17 cellular contexts compared by ENCODE assay signal in genomic region chr6:44564906-44565524, GRCh38.
DNase-seq lines count a peak whose midpoint lies in the region; ATAC-seq and TF ChIP-seq lines count a peak whose summit lies in the region.
"Had no signal": no experiment of that assay in that cellular context is flagged by ENCODE, and none has a peak within 500 bp of the region (broad histone marks: within the 10 kb centered on the region; RNA-seq: fewer than 3 reads in every experiment).

No MANE protein-coding gene starts in this region.

- TF ChIP-seq POLR2A in esophagus squamous epithelium (IDR thresholded peaks at IDR 0.05) = no peak

- no peak overlapping the region for H3K4me3 ChIP-seq in lower lobe of right lung
- H3K4me3 ChIP-seq in esophagus squamous epithelium = no peak overlapping the region
- H3K4me3 ChIP-seq: SJCRH30 had no signal

- H3K4me1 Mint-ChIP-seq in activated CD8-positive, alpha-beta memory T cell treated with anti-CD3 and anti-CD28 coated beads, Interleukin-2, amount 10 ng/mL, durations not matched to agents 7 days and 5 days = peaks cover 1% of the 10 kb centered on the region
- H3K4me1 Mint-ChIP-seq in WTC11 = peaks cover 23% of the 10 kb centered on the region
- H3K4me1 Mint-ChIP-seq in type B pancreatic cell (ENCODE audit: unreplicated experiment) = peaks cover 26% of the 10 kb centered on the region

- no peaks in the 10 kb centered on the region for H3K9me3 ChIP-seq in lower lobe of right lung
- H3K9me3 ChIP-seq in esophagus squamous epithelium = no peaks in the 10 kb centered on the region
- H3K9me3 ChIP-seq: SJCRH30 had no signal

- 81 to 85% methylated on average over 6 of the region's 6 CpGs for WGBS in esophagus squamous epithelium, 2 donors

- no peak overlapping the region for H3K4me3 Mint-ChIP-seq in activated CD8-positive, alpha-beta memory T cell treated with anti-CD3 and anti-CD28 coated beads, Interleukin-2, amount 10 ng/mL, durations not matched to agents 7 days and 5 days
- no peak overlapping the region for H3K4me3 Mint-ChIP-seq in WTC11
- H3K4me3 Mint-ChIP-seq in type B pancreatic cell = no peak overlapping the region

- POLR2A ChIA-PET in WTC11 (lab: Charles Lee) = no interaction called here

- no peaks in the 10 kb centered on the region for H3K36me3 ChIP-seq in lower lobe of right lung
- no peaks in the 10 kb centered on the region for H3K36me3 ChIP-seq in esophagus squamous epithelium
- H3K36me3 ChIP-seq: SJCRH30 had no signal

- no peak overlapping the region for H3K27ac ChIP-seq in lower lobe of right lung
- H3K27ac ChIP-seq in esophagus squamous epithelium = no peak overlapping the region
- H3K27ac ChIP-seq: RWPE1, SJCRH30 had no signal

- H3K36me3 Mint-ChIP-seq in activated CD8-positive, alpha-beta memory T cell treated with anti-CD3 and anti-CD28 coated beads, Interleukin-2, amount 10 ng/mL, durations not matched to agents 7 days and 5 days = no peaks in the 10 kb centered on the region
- H3K36me3 Mint-ChIP-seq in WTC11 (no peaks in the 10 kb centered on the region), type B pancreatic cell (no peaks in the 10 kb centered on the region)

- CTCF ChIA-PET in activated CD8-positive, alpha-beta memory T cell treated with anti-CD3 and anti-CD28 coated beads, Interleukin-2, amount 10 ng/mL, durations not matched to agents 7 days and 5 days (lab: Charles Lee) = no interaction called here
- CTCF ChIA-PET in WTC11 (lab: Charles Lee) = interaction anchor here (1.4 to 3.3 kb wide), 2 partner anchors 89 to 95 kb away, joined by 9 to 13 read pairs; no protein-coding TSS in a partner anchor

- intact Hi-C loops in lower lobe of right lung (cut with DNase I) = no loop called here
- intact Hi-C loops in esophagus squamous epithelium (cut with DNase I) = no loop called here

- DNase-seq in activated CD8-positive, alpha-beta memory T cell treated with anti-CD3 and anti-CD28 coated beads, Interleukin-2, amount 10 ng/mL, durations not matched to agents 7 days and 5 days = peak; percentile 32
- DNase-seq in activated CD8-positive, alpha-beta memory T cell treated with anti-CD3 and anti-CD28 coated beads, Interleukin-2, amount 50 U/mL, for 4 hours = no peak
- DNase-seq in WTC11 (ENCODE audit: low spot score) (no peak), lower lobe of right lung (peak; percentile 59), type B pancreatic cell (ENCODE audit: extremely low spot score, unreplicated experiment) (peak; percentile 56), esophagus squamous epithelium (lab: John Stamatoyannopoulos, UW) (no peak), islet precursor cell (no peak)
- DNase-seq: 8988T; C1 segment of cervical spinal cord; NCI-H2029 treated with DMSO at 0.1 percent for 48 hours; NCI-H524; NK-92 treated with Interleukin-12 subunit alpha and Interleukin-12 subunit beta, amount 100 ng/mL, for 24 hours; OCI-M1; SJCRH30 had no signal

- H3K9me3 Mint-ChIP-seq in activated CD8-positive, alpha-beta memory T cell treated with anti-CD3 and anti-CD28 coated beads, Interleukin-2, amount 10 ng/mL, durations not matched to agents 7 days and 5 days (ENCODE audit: low read depth) = no peaks in the 10 kb centered on the region
- H3K9me3 Mint-ChIP-seq in WTC11 (no peaks in the 10 kb centered on the region), type B pancreatic cell (no peaks in the 10 kb centered on the region)

- H3K27me3 ChIP-seq in lower lobe of right lung (ENCODE audit: low read depth) = peaks cover 15% of the 10 kb centered on the region
- peaks cover 0 to 16% (median 0%) of the 10 kb centered on the region in 4 donors for H3K27me3 ChIP-seq in esophagus squamous epithelium
- H3K27me3 ChIP-seq: SJCRH30 had no signal

- no peak for ATAC-seq in activated CD8-positive, alpha-beta memory T cell treated with anti-CD3 and anti-CD28 coated beads, Interleukin-2, amount 10 ng/mL, durations not matched to agents 7 days and 5 days
- ATAC-seq in WTC11 (no peak), lower lobe of right lung (peak in 1 of 2 donors; percentile 72), GM21717 (IDR thresholded peaks at IDR 0.05; ENCODE audit: unreplicated experiment) (no peak)
- ATAC-seq: HepG2 had no signal

- H3K4me1 ChIP-seq in lower lobe of right lung (peaks cover 17% of the 10 kb centered on the region), esophagus squamous epithelium (peaks cover 0 to 30% (median 5%) of the 10 kb centered on the region in 3 donors)

- TF ChIP-seq CTCF in WTC11 (IDR thresholded peaks at IDR 0.05) = no peak
- TF ChIP-seq CTCF in lower lobe of right lung (IDR thresholded peaks at IDR 0.05) = no peak
- TF ChIP-seq CTCF in type B pancreatic cell (conservative IDR thresholded peaks at IDR 0.05) = no peak
- no peak for TF ChIP-seq CTCF in esophagus squamous epithelium (IDR thresholded peaks at IDR 0.05)

- no peak overlapping the region for H3K27ac Mint-ChIP-seq in activated CD8-positive, alpha-beta memory T cell treated with anti-CD3 and anti-CD28 coated beads, Interleukin-2, amount 10 ng/mL, durations not matched to agents 7 days and 5 days
- no peak overlapping the region for H3K27ac Mint-ChIP-seq in WTC11
- H3K27ac Mint-ChIP-seq in type B pancreatic cell = no peak overlapping the region

- peaks cover 21% of the 10 kb centered on the region for H3K27me3 Mint-ChIP-seq in activated CD8-positive, alpha-beta memory T cell treated with anti-CD3 and anti-CD28 coated beads, Interleukin-2, amount 10 ng/mL, durations not matched to agents 7 days and 5 days
- H3K27me3 Mint-ChIP-seq in WTC11 (ENCODE audit: low read depth) (no peaks in the 10 kb centered on the region), type B pancreatic cell (peaks cover 58% of the 10 kb centered on the region)

TF ChIP-seq in WTC11, 78 proteins besides CTCF, POLR2A, EP300 and RAD21:
- TF ChIP-seq ZMAT4 (CRISPR knock-in tag; IDR thresholded peaks at IDR 0.05) (no peak), ZNF532 (CRISPR knock-in tag; IDR thresholded peaks at IDR 0.05; ENCODE audit: borderline replicate concordance) (no peak), E2F4 (CRISPR knock-in tag; IDR thresholded peaks at IDR 0.05; ENCODE audit: borderline replicate concordance, low read depth) (no peak), CREM (CRISPR knock-in tag; IDR thresholded peaks at IDR 0.05) (no peak), MXD4 (CRISPR knock-in tag; IDR thresholded peaks at IDR 0.05; ENCODE audit: borderline replicate concordance) (no peak), CDX4 (CRISPR knock-in tag; IDR thresholded peaks at IDR 0.05; ENCODE audit: borderline replicate concordance) (no peak), ZNF423 (CRISPR knock-in tag; IDR thresholded peaks at IDR 0.05) (peak; percentile 64)
TF ChIP-seq in WTC11: peak in this region for 1.

Comparison
In these comparisons a context has a peak if more than half of its experiments do, and no peak if none do; other contexts are left out.
1. DNase-seq: peak in activated CD8-positive, alpha-beta memory T cell treated with anti-CD3 and anti-CD28 coated beads, Interleukin-2, amount 10 ng/mL, durations not matched to agents 7 days and 5 days (single experiment), lower lobe of right lung (single experiment) and type B pancreatic cell (single experiment); none in activated CD8-positive, alpha-beta memory T cell treated with anti-CD3 and anti-CD28 coated beads, Interleukin-2, amount 50 U/mL, for 4 hours (single experiment), WTC11 (single experiment), esophagus squamous epithelium (single experiment) and islet precursor cell (single experiment).